Comparison of ENCODE assay signal across 15 cellular contexts in genomic region chr18:25353080-25353479, GRCh38. TPM values are rescaled to one million over a fixed set of nuclear protein-coding genes. Genes with fewer than 3 reads are reported as not detected.
DNase-seq lines count a peak whose midpoint lies in the region; ATAC-seq, FAIRE-seq and TF ChIP-seq lines count a peak whose summit lies in the region.
"Had no signal": no experiment of that assay in that cellular context is flagged by ENCODE, and none has a peak within 500 bp of the region (broad histone marks: within the 10 kb centered on the region; RNA-seq: fewer than 3 reads in every experiment).

No MANE protein-coding gene starts in this region.

- TSS peak; percentile 15 for BruUV-seq in endothelial cell of umbilical vein (replicated peaks; lab: Mats Ljungman, UMichigan)

- H3K9me1 ChIP-seq in endothelial cell of umbilical vein (replicated peaks; ENCODE audit: control insufficient read depth, extremely low read depth, insufficient read depth, low read length), result no peaks in the 10 kb centered on the region

- POLR2A ChIA-PET in endothelial cell of umbilical vein (lab: Charles Lee), result no interaction called here

- H3K36me3 ChIP-seq in ES-I3 (ENCODE audit: insufficient read depth, low read length) (no peaks in the 10 kb centered on the region), MM.1S (replicated peaks; ENCODE audit: insufficient read depth, low read length) (no peaks in the 10 kb centered on the region), endothelial cell of umbilical vein (ENCODE audit: control insufficient read depth in 2 of 2, extremely low read depth in 1 of 2, insufficient read depth in 2 of 2, low read length in 2 of 2) (no peaks in the 10 kb centered on the region)
- H3K36me3 ChIP-seq: left lung had no signal

- no peaks in the 10 kb centered on the region for H3K9me2 ChIP-seq in MM.1S (replicated peaks; ENCODE audit: insufficient read depth, low read length)

- H3K27me3 Mint-ChIP-seq in progenitor cell of endocrine pancreas, result peaks cover 52% of the 10 kb centered on the region

- H3K4me1 ChIP-seq in ES-I3 (ENCODE audit: insufficient read depth, low read length) (0 out of 2 replicates have a peak, but pooled peaks cover 4% of the 10 kb centered on the region), MM.1S (ENCODE audit: low read length) (no peaks in the 10 kb centered on the region), endothelial cell of umbilical vein (ENCODE audit: control insufficient read depth, extremely low read depth, insufficient read depth, low read length) (peaks cover 23% of the 10 kb centered on the region)

- H3K27me3 ChIP-seq in MM.1S (replicated peaks; ENCODE audit: insufficient read depth, low read length) (no peaks in the 10 kb centered on the region), endothelial cell of umbilical vein (ENCODE audit: control insufficient read depth in 2 of 2, insufficient read depth in 2 of 2, low read length in 2 of 2) (no peaks in the 10 kb centered on the region)

- H3K27ac Mint-ChIP-seq in progenitor cell of endocrine pancreas, result no peak overlapping the region

- FAIRE-seq in endothelial cell of umbilical vein (lab: Jason Lieb, UNC), result peak; percentile 44

- H4K20me1 ChIP-seq in MM.1S (ENCODE audit: insufficient read depth, low read length) (no peaks in the 10 kb centered on the region), endothelial cell of umbilical vein (replicated peaks; ENCODE audit: control insufficient read depth, extremely low read depth, insufficient read depth, low read length) (no peaks in the 10 kb centered on the region)

- intact Hi-C loops in endothelial cell of umbilical vein (cut with micrococcal nuclease), result loop anchor here (2.0 to 5.0 kb wide), 8 partner anchors 76 to 751 kb away; no protein-coding TSS in a partner anchor

- H3K79me2 ChIP-seq in MM.1S (ENCODE audit: low read length) (peaks cover 88% of the 10 kb centered on the region), endothelial cell of umbilical vein (ENCODE audit: control insufficient read depth, insufficient read depth, low read length) (peaks cover 39% of the 10 kb centered on the region)

- dilution Hi-C loops in endothelial cell of umbilical vein (cut with MboI; ENCODE audit: extremely low pct_ligation_motif_present, low sequenced_read_pairs), result no loop called here

- H2AFZ ChIP-seq in MM.1S (ENCODE audit: low read length), result no peak overlapping the region
- no peak overlapping the region for H2AFZ ChIP-seq in endothelial cell of umbilical vein (ENCODE audit: low read depth, low read length)

- H3K4me1 Mint-ChIP-seq in progenitor cell of endocrine pancreas (ENCODE audit: low read depth), result peaks cover 10% of the 10 kb centered on the region

- H3K9me3 ChIP-seq in ES-I3 (ENCODE audit: control insufficient read depth, insufficient read depth, low read length) (no peaks in the 10 kb centered on the region), MM.1S (replicated peaks; ENCODE audit: insufficient read depth, low read length) (no peaks in the 10 kb centered on the region), endothelial cell of umbilical vein (replicated peaks; ENCODE audit: control insufficient read depth, insufficient read depth, low read length) (no peaks in the 10 kb centered on the region)
- H3K9me3 ChIP-seq: left lung had no signal

- no peak for TF ChIP-seq POLR2A in endothelial cell of umbilical vein (IDR thresholded peaks at IDR 0.05; ENCODE audit: low read depth, low read length)

- peaks cover 20% of the 10 kb centered on the region for H3F3A ChIP-seq in MM.1S (ENCODE audit: insufficient read depth, low read length)

- CTCF ChIA-PET in endothelial cell of umbilical vein (lab: Charles Lee), result interaction anchor here (0.9 to 2.0 kb wide), 7 partner anchors 11 to 479 kb away, joined by 3 to 18 read pairs (median 3); no protein-coding TSS in a partner anchor

- H3K9ac ChIP-seq in ES-I3 (ENCODE audit: low read depth, low read length), result peak overlapping the region; percentile 41; the same call in 1 of the 2 replicates
- peak overlapping the region; percentile 69 for H3K9ac ChIP-seq in MM.1S (ENCODE audit: low read length)
- H3K9ac ChIP-seq in endothelial cell of umbilical vein (replicated peaks; ENCODE audit: extremely low read depth, insufficient read depth, low read length), result peak overlapping the region; percentile 89

- no peak for TF ChIP-seq CTCF in MM.1S (IDR thresholded peaks at IDR 0.05; ENCODE audit: low read length)
- no peak for TF ChIP-seq CTCF in endothelial cell of umbilical vein (IDR thresholded peaks at IDR 0.05; ENCODE audit: extremely low read depth in 1 of 2, insufficient read depth in 1 of 2, low read depth in 1 of 2, low read length in 2 of 2)
- TF ChIP-seq CTCF in progenitor cell of endocrine pancreas (IDR thresholded peaks at IDR 0.05; ENCODE audit: unreplicated experiment), result no peak

- DNase-seq in MM.1S (no peak), endothelial cell of umbilical vein (ENCODE audit: low read depth, low spot score) (peak; percentile 52), progenitor cell of endocrine pancreas (ENCODE audit: low spot score, unreplicated experiment) (no peak), NCI-H510A treated with DMSO at 0.1 percent for 48 hours (lab: John Stamatoyannopoulos, UW) (no peak), superior temporal gyrus (ENCODE audit: extremely low spot score) (no peak)
- DNase-seq: COR-L47; effector memory CD4-positive, alpha-beta T cell; left lung; posterior cingulate gyrus; T1000 had no signal

- H3K9me3 Mint-ChIP-seq in progenitor cell of endocrine pancreas (ENCODE audit: low read depth), result no peaks in the 10 kb centered on the region

- H3K27ac ChIP-seq in MM.1S (ENCODE audit: low read length) (peak overlapping the region; percentile 77), endothelial cell of umbilical vein (ENCODE audit: insufficient read depth, low read depth, low read length) (peak overlapping the region; percentile 78)
- H3K27ac ChIP-seq: HL-60 had no signal

- H3K4me2 ChIP-seq in MM.1S (ENCODE audit: low read depth, low read length) (peak overlapping the region; percentile 68), endothelial cell of umbilical vein (ENCODE audit: insufficient read depth, low read length) (peak overlapping the region; percentile 97)

- H3K4me3 Mint-ChIP-seq in progenitor cell of endocrine pancreas (ENCODE audit: low read depth), result peak overlapping the region; percentile 76

- peak overlapping the region; percentile 60 for H3K4me3 ChIP-seq in MM.1S (ENCODE audit: low read length)
- peak overlapping the region; percentile 51 to 92 (median 87) for H3K4me3 ChIP-seq in endothelial cell of umbilical vein (replicated peaks in 1 of 3; ENCODE audit: insufficient read depth in 1 of 3, low read depth in 1 of 3, low read length in 3 of 3)

- no peaks in the 10 kb centered on the region for H3K36me3 Mint-ChIP-seq in progenitor cell of endocrine pancreas (ENCODE audit: insufficient read depth)

- no peak for ATAC-seq in HG03354 (IDR thresholded peaks at IDR 0.05; ENCODE audit: poor library complexity, severe bottlenecking, unreplicated experiment)
- ATAC-seq: left lung had no signal

TF ChIP-seq in endothelial cell of umbilical vein, 7 proteins besides CTCF, POLR2A, EP300 and RAD21:
- TF ChIP-seq FOS (IDR thresholded peaks at IDR 0.05; ENCODE audit: borderline replicate concordance, insufficient read depth, low read length) (no peak), MYC (IDR thresholded peaks at IDR 0.05; ENCODE audit: low read depth, low read length) (no peak), EZH2 (IDR thresholded peaks at IDR 0.05; ENCODE audit: borderline replicate concordance, low read depth, low read length, severe bottlenecking) (no peak), GATA2 (IDR thresholded peaks at IDR 0.05; ENCODE audit: insufficient read depth, insufficient read length, low read depth, low read length) (no peak), JUN (IDR thresholded peaks at IDR 0.05; ENCODE audit: borderline replicate concordance, insufficient read depth, insufficient read length, low read depth) (no peak), POLR2AphosphoS5 (IDR thresholded peaks at IDR 0.05; ENCODE audit: insufficient read depth, low read depth, low read length) (no peak)
- TF ChIP-seq, protein P1, sequence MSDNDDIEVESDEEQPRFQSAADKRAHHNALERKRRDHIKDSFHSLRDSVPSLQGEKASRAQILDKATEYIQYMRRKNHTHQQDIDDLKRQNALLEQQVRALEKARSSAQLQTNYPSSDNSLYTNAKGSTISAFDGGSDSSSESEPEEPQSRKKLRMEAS (IDR thresholded peaks at IDR 0.05; ENCODE audit: insufficient read depth, insufficient read length), result no peak

RNA-seq across cellular contexts. Expression of gene ZNF521, which starts 1.1 kb away (rescaled TPM):
- 166 and 168 TPM in 2 replicates for total RNA-seq in endothelial cell of umbilical vein
- polyA plus RNA-seq in endothelial cell of umbilical vein, result 90.8 and 111 TPM in 2 replicates
- polyA plus RNA-seq in endothelial cell of umbilical vein (2011; cell fraction: cytosol; rRNA removed), result 149 and 168 TPM in 2 replicates
- polyA plus RNA-seq in endothelial cell of umbilical vein (2011; cell fraction: nucleus; rRNA removed), result 253 and 280 TPM in 2 replicates
- polyA plus RNA-seq in endothelial cell of umbilical vein (2012), result 50.5 and 58.7 TPM in 2 replicates
- polyA minus RNA-seq in endothelial cell of umbilical vein, result 494 and 502 TPM in 2 replicates
- not detected for polyA minus RNA-seq in endothelial cell of umbilical vein (2011; cell fraction: cytosol; rRNA and poly(A)+ RNA removed)
- polyA minus RNA-seq in endothelial cell of umbilical vein (2011; cell fraction: nucleus; rRNA and poly(A)+ RNA removed), result 1,104 and 1,171 TPM in 2 replicates
- 39.1 and 41.4 TPM in 2 replicates for total RNA-seq in progenitor cell of endocrine pancreas
- total RNA-seq: activated CD8-positive, alpha-beta memory T cell treated with anti-CD3 and anti-CD28 coated beads for 36 hours; NCI-H460 had no signal
